1 cellular context compared by ENCODE assay signal in the genomic region with DNA sequence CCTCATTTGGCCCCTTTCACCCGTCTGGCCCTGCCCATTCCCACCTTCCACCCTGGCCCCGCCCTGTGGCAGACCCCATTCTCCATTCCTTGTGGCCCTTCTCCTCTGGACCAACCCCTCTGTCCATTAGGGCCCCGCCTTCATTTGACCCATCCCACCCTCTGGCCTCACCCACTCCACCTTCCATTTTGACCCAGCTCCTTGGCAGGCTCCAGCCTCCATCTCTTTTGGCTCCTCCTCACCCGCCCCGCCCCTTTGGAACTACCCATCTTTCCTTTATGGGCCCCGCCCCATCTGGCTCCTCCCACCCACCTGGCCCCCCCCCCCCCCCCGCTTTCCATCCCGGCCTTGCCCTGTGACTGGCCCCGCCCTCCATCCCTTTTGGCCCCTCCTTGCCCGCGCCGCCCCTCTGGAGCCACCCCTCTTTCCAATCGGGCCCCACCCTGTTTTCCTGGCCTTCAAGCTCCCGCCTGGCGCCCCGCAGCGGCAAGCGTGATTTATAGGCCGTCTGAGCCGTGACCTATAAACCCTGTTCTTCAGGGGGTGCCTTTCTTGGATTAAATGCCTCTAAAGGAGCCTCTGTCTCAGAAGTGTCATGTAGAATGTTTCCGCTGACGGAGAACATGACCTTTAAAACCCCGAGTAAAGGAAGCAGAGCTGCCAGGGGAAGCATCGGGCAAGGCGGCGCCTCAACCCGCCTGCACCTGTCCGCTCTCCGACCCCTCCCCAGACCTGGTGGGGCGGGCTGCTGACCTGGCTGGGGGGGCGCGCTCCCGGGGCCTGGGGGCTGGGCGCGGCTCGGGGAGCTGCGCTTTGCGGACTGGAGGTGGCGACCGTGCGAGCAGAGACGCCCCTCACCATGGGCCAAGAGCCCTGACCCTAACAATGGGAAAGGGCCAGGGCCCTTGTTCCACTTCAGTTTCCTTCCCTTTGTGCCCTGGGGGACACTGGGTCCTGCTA.
TF ChIP-seq lines count a peak whose summit lies in the region.

No MANE protein-coding gene starts in this region.

TF ChIP-seq in K562, 482 proteins besides CTCF, POLR2A, EP300 and RAD21 (continued from another document):
- TF ChIP-seq PRDM10 (IDR thresholded peaks at IDR 0.05; ENCODE audit: partially characterized antibody) = peak; percentile 55
- TF ChIP-seq ZNF431 (CRISPR knock-in tag; IDR thresholded peaks at IDR 0.05) = no peak
- TF ChIP-seq, protein P1, sequence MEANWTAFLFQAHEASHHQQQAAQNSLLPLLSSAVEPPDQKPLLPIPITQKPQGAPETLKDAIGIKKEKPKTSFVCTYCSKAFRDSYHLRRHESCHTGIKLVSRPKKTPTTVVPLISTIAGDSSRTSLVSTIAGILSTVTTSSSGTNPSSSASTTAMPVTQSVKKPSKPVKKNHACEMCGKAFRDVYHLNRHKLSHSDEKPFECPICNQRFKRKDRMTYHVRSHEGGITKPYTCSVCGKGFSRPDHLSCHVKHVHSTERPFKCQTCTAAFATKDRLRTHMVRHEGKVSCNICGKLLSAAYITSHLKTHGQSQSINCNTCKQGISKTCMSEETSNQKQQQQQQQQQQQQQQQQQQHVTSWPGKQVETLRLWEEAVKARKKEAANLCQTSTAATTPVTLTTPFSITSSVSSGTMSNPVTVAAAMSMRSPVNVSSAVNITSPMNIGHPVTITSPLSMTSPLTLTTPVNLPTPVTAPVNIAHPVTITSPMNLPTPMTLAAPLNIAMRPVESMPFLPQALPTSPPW (CRISPR knock-in tag; IDR thresholded peaks at IDR 0.05) = peak; percentile 92
- TF ChIP-seq SMC3 (conservative IDR thresholded peaks at IDR 0.05; ENCODE audit: insufficient read depth, low read depth, low read length) = 0 out of 2 replicates have a peak, but pooled peaks have one; percentile 6
- peak; percentile 77 for TF ChIP-seq PKNOX1 (IDR thresholded peaks at IDR 0.05)
- TF ChIP-seq, protein P2, sequence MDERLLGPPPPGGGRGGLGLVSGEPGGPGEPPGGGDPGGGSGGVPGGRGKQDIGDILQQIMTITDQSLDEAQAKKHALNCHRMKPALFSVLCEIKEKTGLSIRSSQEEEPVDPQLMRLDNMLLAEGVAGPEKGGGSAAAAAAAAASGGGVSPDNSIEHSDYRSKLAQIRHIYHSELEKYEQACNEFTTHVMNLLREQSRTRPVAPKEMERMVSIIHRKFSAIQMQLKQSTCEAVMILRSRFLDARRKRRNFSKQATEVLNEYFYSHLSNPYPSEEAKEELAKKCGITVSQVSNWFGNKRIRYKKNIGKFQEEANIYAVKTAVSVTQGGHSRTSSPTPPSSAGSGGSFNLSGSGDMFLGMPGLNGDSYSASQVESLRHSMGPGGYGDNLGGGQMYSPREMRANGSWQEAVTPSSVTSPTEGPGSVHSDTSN (CRISPR knock-in tag; IDR thresholded peaks at IDR 0.05; ENCODE audit: low read depth) = no peak
- TF ChIP-seq, protein P2 (tag; conservative IDR thresholded peaks at IDR 0.05; ENCODE audit: low read depth) = peak; percentile 54
- TF ChIP-seq OTX1 (CRISPR knock-in tag; IDR thresholded peaks at IDR 0.05) = peak; percentile 78; the same call in 1 of the 2 replicates
- peak in 1 of 2 experiments; percentile 68; a peak in 1 of 4 replicates for TF ChIP-seq RCOR1 (IDR thresholded peaks at IDR 0.05; ENCODE audit: borderline replicate concordance in 1 of 2, low read depth in 2 of 2, low read length in 2 of 2)
- no peak for TF ChIP-seq YBX1 (IDR thresholded peaks at IDR 0.05)
- TF ChIP-seq, protein P3, sequence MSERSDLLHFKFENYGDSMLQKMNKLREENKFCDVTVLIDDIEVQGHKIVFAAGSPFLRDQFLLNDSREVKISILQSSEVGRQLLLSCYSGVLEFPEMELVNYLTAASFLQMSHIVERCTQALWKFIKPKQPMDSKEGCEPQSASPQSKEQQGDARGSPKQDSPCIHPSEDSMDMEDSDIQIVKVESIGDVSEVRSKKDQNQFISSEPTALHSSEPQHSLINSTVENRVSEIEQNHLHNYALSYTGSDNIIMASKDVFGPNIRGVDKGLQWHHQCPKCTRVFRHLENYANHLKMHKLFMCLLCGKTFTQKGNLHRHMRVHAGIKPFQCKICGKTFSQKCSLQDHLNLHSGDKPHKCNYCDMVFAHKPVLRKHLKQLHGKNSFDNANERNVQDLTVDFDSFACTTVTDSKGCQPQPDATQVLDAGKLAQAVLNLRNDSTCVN (CRISPR knock-in tag; IDR thresholded peaks at IDR 0.05) = 0 out of 2 replicates have a peak, but pooled peaks have one; percentile 63
- TF ChIP-seq CBFA2T2 (conservative IDR thresholded peaks at IDR 0.05) = no peak
- peak; percentile 69 for TF ChIP-seq CTBP1 (IDR thresholded peaks at IDR 0.05; ENCODE audit: borderline replicate concordance)
- no peak for TF ChIP-seq NFYB (IDR thresholded peaks at IDR 0.05; ENCODE audit: extremely low read depth, insufficient read length)
- TF ChIP-seq KDM1A (IDR thresholded peaks at IDR 0.05) = peak; percentile 33 to 38; a peak in 2 of 4 replicates
- 0 out of 2 replicates have a peak, but pooled peaks have one; percentile 20 for TF ChIP-seq TOE1 (IDR thresholded peaks at IDR 0.05; ENCODE audit: borderline replicate concordance)
- no peak for TF ChIP-seq TOE1 (CRISPR knock-in tag; IDR thresholded peaks at IDR 0.05; ENCODE audit: borderline replicate concordance, low read depth)
- no peak for TF ChIP-seq NR2C1 (IDR thresholded peaks at IDR 0.05)
- TF ChIP-seq NR2C1 (tag; IDR thresholded peaks at IDR 0.05) = peak; percentile 62
- TF ChIP-seq NR2C2 (CRISPR knock-in tag; IDR thresholded peaks at IDR 0.05) = 0 out of 2 replicates have a peak, but pooled peaks have one; percentile 23
- peak; percentile 71 for TF ChIP-seq NR2C2 (tag; IDR thresholded peaks at IDR 0.05)
- TF ChIP-seq YY1 (IDR thresholded peaks at IDR 0.05; ENCODE audit: borderline replicate concordance in 1 of 3, control insufficient read depth in 1 of 3, extremely low read depth in 1 of 3, insufficient read depth in 3 of 3, insufficient read length in 1 of 3, insufficient replicate concordance in 2 of 3, low read depth in 1 of 3, low read length in 2 of 3) = peak in 1 of 3 experiments; percentile 26
- TF ChIP-seq, protein P4, sequence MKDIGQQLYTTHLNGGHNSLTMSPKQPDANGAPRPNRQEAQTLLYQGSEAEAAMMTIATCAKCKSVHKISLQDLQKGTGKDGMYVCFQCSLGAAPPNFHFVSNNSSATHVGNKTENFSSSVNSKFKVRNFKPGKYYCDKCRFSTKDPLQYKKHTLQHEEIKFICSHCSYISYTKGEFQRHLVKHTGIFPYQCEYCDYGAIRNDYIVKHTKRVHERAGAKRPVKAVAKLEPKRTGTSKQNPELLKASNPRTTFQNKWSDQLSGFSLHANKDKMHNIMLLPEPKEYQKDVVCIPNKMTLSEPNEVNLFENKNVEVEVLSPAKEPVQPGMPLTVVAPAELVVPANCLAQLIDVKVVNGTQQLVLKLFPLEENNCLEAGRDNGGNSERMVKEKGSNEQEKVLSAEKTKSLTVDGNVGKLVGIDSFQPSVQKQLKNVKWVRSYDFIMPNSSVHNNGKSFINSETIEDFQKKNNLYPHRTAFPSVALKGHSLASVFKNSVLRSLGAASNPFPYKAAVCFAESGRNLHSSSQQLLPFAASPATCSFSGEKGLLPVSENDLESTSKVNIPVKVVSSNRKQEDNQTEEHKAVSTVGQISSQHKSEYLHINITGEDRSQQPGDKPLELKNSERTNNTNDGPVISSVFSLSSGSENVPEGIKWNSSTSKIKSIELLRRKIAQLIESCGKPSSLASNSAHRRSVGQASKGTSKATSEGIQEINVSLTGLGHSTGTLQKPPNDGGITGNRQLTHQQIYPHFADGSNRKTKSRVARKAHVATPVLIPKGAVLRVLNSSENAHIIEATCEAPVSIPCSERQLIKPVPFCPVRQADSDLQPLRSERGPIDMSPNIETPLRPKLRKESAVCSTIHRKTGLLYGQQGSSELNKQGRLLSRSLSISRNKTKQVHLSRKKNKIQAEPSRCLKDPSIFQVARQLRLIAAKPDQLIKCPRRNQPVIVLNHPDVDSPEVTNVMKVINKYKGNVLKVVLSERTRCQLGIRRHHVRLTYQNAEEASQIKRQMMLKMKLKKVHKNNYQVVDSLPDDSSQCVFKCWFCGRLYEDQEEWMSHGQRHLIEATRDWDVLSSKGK (CRISPR knock-in tag; IDR thresholded peaks at IDR 0.05) = no peak
- TF ChIP-seq PHF21A (IDR thresholded peaks at IDR 0.05; ENCODE audit: borderline replicate concordance, low read depth) = peak; percentile 82; the same call in 1 of the 2 replicates
